In the genomic region with DNA sequence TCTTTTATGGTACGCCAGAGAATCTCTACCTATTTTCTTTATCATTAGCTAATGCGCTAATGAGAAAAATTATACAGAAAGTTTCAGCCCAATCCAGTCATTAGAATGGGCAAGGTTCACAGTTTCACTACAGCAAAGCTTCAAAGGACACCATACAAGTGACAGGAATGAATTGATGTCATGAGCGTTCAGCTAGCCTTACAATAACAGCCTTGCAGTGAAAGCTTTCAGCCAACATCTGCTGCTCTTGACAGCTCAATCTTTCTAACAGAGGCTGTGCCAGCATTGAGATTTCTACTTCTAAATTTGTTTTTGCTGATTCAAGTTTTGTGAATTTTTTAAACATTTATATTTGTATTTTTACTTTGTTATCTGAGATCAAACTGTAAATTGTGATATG, we compare ENCODE assay signal across 16 cellular contexts.
"Had no signal": no experiment of that assay in that cellular context is flagged by ENCODE, and none has a peak within 500 bp of the region (broad histone marks: within the 10 kb centered on the region; RNA-seq: fewer than 3 reads in every experiment).

No MANE protein-coding gene starts in this region.

- DNase-seq: activated B cell treated with CpG ODN at 0.5 μM for 24 hours; activated CD4-positive, alpha-beta T cell treated with anti-CD3 and anti-CD28 coated beads for 48 hours; activated CD8-positive, alpha-beta memory T cell treated with anti-CD3 and anti-CD28 coated beads, Interleukin-2, amount 50 U/mL, for 4 hours; activated CD8-positive, alpha-beta T cell treated with anti-CD3 and anti-CD28 coated beads, Interleukin-2, amount 10 ng/mL, durations not matched to agents 7 days and 5 days; activated gamma-delta T cell; activated T-cell treated with anti-CD3 and anti-CD28 coated beads, Interleukin-2, amount 50 U/mL, for 48 hours; islet precursor cell; naive B cell; ovary; stimulated activated CD4-positive, alpha-beta T cell treated with anti-CD3 and anti-CD28 coated beads, Interleukin-1b, Interleukin-23, amount 100 ng/mL, for 48 hours; stimulated activated naive CD8-positive, alpha-beta T cell treated with anti-CD3 and anti-CD28 coated beads, Interleukin-15, amount 100 ng/mL, for 72 hours; testis had no signal

- ATAC-seq: activated CD8-positive, alpha-beta T cell treated with anti-CD3 and anti-CD28 coated beads, Interleukin-2, amount 10 ng/mL, durations not matched to agents 7 days and 5 days; activated naive CD4-positive, alpha-beta T cell treated with anti-CD3 and anti-CD28 coated beads, Interleukin-2, amount 50 U/mL, for 72 hours; esophagus mucosa; left lobe of liver; sciatic nerve; stimulated activated naive CD8-positive, alpha-beta T cell treated with anti-CD3 and anti-CD28 coated beads, Interleukin-15, amount 100 ng/mL, for 72 hours had no signal
